Comparison of ENCODE assay signal across 8 cellular contexts in the genomic region with DNA sequence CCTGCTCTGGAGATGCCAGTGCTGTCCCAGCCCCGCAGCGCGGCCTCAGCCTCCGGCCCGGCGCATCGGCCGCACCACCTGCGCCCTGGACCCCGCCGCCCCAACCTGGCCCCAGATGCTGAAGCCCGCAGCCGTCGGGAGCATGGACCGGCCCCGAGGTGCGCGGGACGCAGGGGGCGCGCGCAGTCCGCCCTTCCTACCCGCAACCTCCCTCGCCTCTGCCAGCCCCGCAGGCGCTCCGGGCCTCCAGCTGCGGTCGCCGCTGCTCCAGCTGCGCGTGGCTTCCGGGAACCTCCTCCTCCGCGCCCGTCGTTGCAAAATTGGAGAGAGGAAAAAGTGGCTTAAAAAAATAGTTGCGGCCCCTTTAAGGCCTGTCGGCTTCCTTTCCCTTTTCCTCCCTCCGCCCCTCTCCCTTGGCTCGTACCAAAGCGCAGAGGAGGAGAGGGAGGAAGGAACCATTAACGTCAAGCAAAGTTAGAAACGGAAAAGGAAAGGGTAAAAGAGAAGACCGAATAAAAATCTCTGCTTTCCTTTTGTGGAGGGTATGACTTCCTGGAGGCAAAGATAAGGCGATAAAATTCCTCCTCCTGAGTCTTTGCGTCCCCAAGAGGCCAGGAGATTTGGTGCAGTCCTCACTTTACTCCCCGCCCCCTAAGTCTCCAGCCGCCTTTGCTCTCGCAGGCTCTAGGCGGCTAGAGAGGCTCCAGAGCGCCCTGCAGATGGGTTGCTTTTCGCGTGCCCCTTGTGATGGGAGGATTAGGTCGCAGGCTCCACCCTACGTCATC. TPM values are rescaled to one million over a fixed set of nuclear protein-coding genes. Genes with fewer than 3 reads are reported as not detected.
DNase-seq lines count a peak whose midpoint lies in the region; ATAC-seq, FAIRE-seq and TF ChIP-seq lines count a peak whose summit lies in the region.

Gene CDIPT, minus strand, starts transcription at position 343 of the 785 bp plus-strand sequence. CDS start 369 bp downstream, outside the sequence.

- H3K4me3 Mint-ChIP-seq in natural killer cell treated with Interleukin-12 subunit alpha and Interleukin-12 subunit beta and Interleukin-15 and Interleukin-18, amount 100 ng/mL, for 72 hours, result peak within 1 kb of the TSS; percentile 99

- H3K27ac Mint-ChIP-seq in natural killer cell treated with Interleukin-12 subunit alpha and Interleukin-12 subunit beta and Interleukin-15 and Interleukin-18, amount 100 ng/mL, for 72 hours, result peak within 1 kb of the TSS; percentile 98 to 100

- no peaks in the 10 kb centered on the region for H3K9me3 ChIP-seq in ES-I3 (ENCODE audit: control insufficient read depth, insufficient read depth, low read length)

- H3K4me1 Mint-ChIP-seq in natural killer cell treated with Interleukin-12 subunit alpha and Interleukin-12 subunit beta and Interleukin-15 and Interleukin-18, amount 100 ng/mL, for 72 hours (ENCODE audit: low read depth in 2 of 2), result peaks cover 21 to 23% of the 10 kb centered on the region in 2 donors

- peaks cover 0 to 3% of the 10 kb centered on the region in 2 donors for H3K27me3 Mint-ChIP-seq in natural killer cell treated with Interleukin-12 subunit alpha and Interleukin-12 subunit beta and Interleukin-15 and Interleukin-18, amount 100 ng/mL, for 72 hours

- peak; percentile 45 for TF ChIP-seq POLR2A in H54 (IDR thresholded peaks at IDR 0.05; ENCODE audit: low read depth, low read length)

- peak; percentile 99 for ATAC-seq in natural killer cell treated with Interleukin-12 subunit alpha and Interleukin-12 subunit beta and Interleukin-15 and Interleukin-18, amount 100 ng/mL, for 72 hours
- peak; percentile 99 for ATAC-seq in stimulated activated naive CD8-positive, alpha-beta T cell treated with anti-CD3 and anti-CD28 coated beads, Interleukin-15, Interleukin-2, amounts not matched to agents 100 U/mL and 50 U/mL, for 24 hours

- H3K36me3 ChIP-seq in ES-I3 (ENCODE audit: insufficient read depth, low read length), result no peaks in the 10 kb centered on the region; the same call in 1 of the 2 replicates

- no peaks in the 10 kb centered on the region for H3K4me1 ChIP-seq in ES-I3 (ENCODE audit: insufficient read depth, low read length)

- peak within 1 kb of the TSS; percentile 85 for H3K4me3 ChIP-seq in fibroblast of pulmonary artery (replicated peaks; ENCODE audit: low read depth, low read length)

- no peaks in the 10 kb centered on the region for H3K9me3 Mint-ChIP-seq in natural killer cell treated with Interleukin-12 subunit alpha and Interleukin-12 subunit beta and Interleukin-15 and Interleukin-18, amount 100 ng/mL, for 72 hours

- FAIRE-seq in H54 (lab: Jason Lieb, UNC), result peak; percentile 23

- DNase-seq in H54 (ENCODE audit: insufficient read length, low spot score) (peak; percentile 77), M059J (ENCODE audit: low read depth) (peak; percentile 92), SHP77 (lab: John Stamatoyannopoulos, UW) (peak; percentile 97 to 98), fibroblast of pulmonary artery (ENCODE audit: low read depth) (peak; percentile 99)
- peak; percentile 88 for DNase-seq in activated effector memory CD4-positive, alpha-beta T cell treated with Interleukin-2 at 50 U/mL for 16 hours
- DNase-seq in natural killer cell treated with Interleukin-12 subunit alpha and Interleukin-12 subunit beta and Interleukin-15 and Interleukin-18, amount 100 ng/mL, for 72 hours (ENCODE audit: low spot score), result peak; percentile 94
- peak; percentile 91 for DNase-seq in stimulated activated naive CD8-positive, alpha-beta T cell treated with anti-CD3 and anti-CD28 coated beads, Interleukin-15, Interleukin-2, amounts not matched to agents 100 U/mL and 50 U/mL, for 24 hours

- peak; percentile 42 for TF ChIP-seq CTCF in fibroblast of pulmonary artery (IDR thresholded peaks at IDR 0.05; ENCODE audit: low read length, missing control alignments)

- peaks cover 4% of the 10 kb centered on the region for H3K36me3 Mint-ChIP-seq in natural killer cell treated with Interleukin-12 subunit alpha and Interleukin-12 subunit beta and Interleukin-15 and Interleukin-18, amount 100 ng/mL, for 72 hours

- H3K9ac ChIP-seq in ES-I3 (ENCODE audit: low read depth, low read length), result peak within 1 kb of the TSS; percentile 74

RNA-seq across cellular contexts. Expression of gene CDIPT, which starts in this region (rescaled TPM):
- total RNA-seq in M059J (2014; rRNA removed; shearing (Covaris generic)), result 90.7 and 103 TPM in 2 replicates
- total RNA-seq in natural killer cell treated with Interleukin-12 subunit alpha and Interleukin-12 subunit beta and Interleukin-15 and Interleukin-18, amount 100 ng/mL, for 72 hours, result 10 to 100 TPM; 60.1 to 62.9 TPM

Comparison
In these comparisons a context has a peak if more than half of its experiments do, and no peak if none do; other contexts are left out.
1. Peak in every context shown above with its lines: DNase-seq, ATAC-seq and H3K4me3 ChIP-seq.